Comparison of ENCODE assay signal across 8 cellular contexts in genomic region chr10:75099952-75100763, GRCh38. TPM values are rescaled to one million over a fixed set of nuclear protein-coding genes. Genes with fewer than 3 reads are reported as not detected.
DNase-seq lines count a peak whose midpoint lies in the region; ATAC-seq, FAIRE-seq and TF ChIP-seq lines count a peak whose summit lies in the region.

No MANE protein-coding gene starts in this region.

- peak; percentile 76 for ATAC-seq in HG03097 (IDR thresholded peaks at IDR 0.05; ENCODE audit: low FRiP score, unreplicated experiment)
- ATAC-seq in PC-3, result peak; percentile 90
- ATAC-seq in stimulated activated naive CD8-positive, alpha-beta T cell treated with anti-CD3 and anti-CD28 coated beads, Interleukin-15, amount 100 ng/mL, for 72 hours, result peak; percentile 87

- peak overlapping the region; percentile 18 for H3K23ac ChIP-seq in neuronal stem cell (ENCODE audit: low read depth, low read length, poor library complexity)

- in situ Hi-C loops in ACHN (cut with HindIII; ENCODE audit: low pct_ligation_motif_present, low pct_unique_long_range_greater_than_20kb, low sequenced_read_pairs), result no loop called here

- no peak overlapping the region for H3K4me2 ChIP-seq in PC-3 (ENCODE audit: low read length)
- H3K4me2 ChIP-seq in neuronal stem cell (ENCODE audit: insufficient read depth, low read length, poor library complexity, severe bottlenecking), result no peak overlapping the region

- peak overlapping the region; percentile 90 for H3K18ac ChIP-seq in neuronal stem cell (ENCODE audit: low read length)

- H2AK5ac ChIP-seq in neuronal stem cell (ENCODE audit: low read depth, low read length), result peak overlapping the region; percentile 12

- H3K27me3 ChIP-seq in PC-3 (ENCODE audit: low read length) (no peaks in the 10 kb centered on the region), neuronal stem cell (ENCODE audit: control insufficient read depth in 3 of 3, insufficient read depth in 3 of 3, low read depth in 1 of 3, low read length in 3 of 3) (no peaks in the 10 kb centered on the region)

- H3K4me1 ChIP-seq in PC-3 (ENCODE audit: insufficient read depth, low read length) (peaks cover 7% of the 10 kb centered on the region; the same call in 1 of the 2 replicates), neuronal stem cell (ENCODE audit: control insufficient read depth in 2 of 2, insufficient read depth in 1 of 2, low read depth in 1 of 2, low read length in 2 of 2) (peaks cover 9 to 11% of the 10 kb centered on the region in 2 donors)

- no peak overlapping the region for H2BK120ac ChIP-seq in neuronal stem cell (ENCODE audit: low read depth, low read length)

- H3K14ac ChIP-seq in neuronal stem cell (ENCODE audit: low read length), result no peak overlapping the region

- peak overlapping the region; percentile 34 for H2BK15ac ChIP-seq in neuronal stem cell (ENCODE audit: low read length)

- peak overlapping the region; percentile 52 for H4K8ac ChIP-seq in neuronal stem cell (ENCODE audit: low read depth, low read length)

- no peaks in the 10 kb centered on the region for H3K9me3 ChIP-seq in PC-3 (ENCODE audit: low read length)
- H3K9me3 ChIP-seq in neuronal stem cell (replicated peaks in 1 of 2; ENCODE audit: control insufficient read depth in 2 of 2, insufficient read depth in 1 of 2, low read depth in 1 of 2, low read length in 2 of 2), result no peaks in the 10 kb centered on the region

- intact Hi-C loops in PC-3 (cut with micrococcal nuclease), result loop anchor here (1.0 to 5.0 kb wide), 6 partner anchors 57 to 856 kb away; no protein-coding TSS in a partner anchor

- peak; percentile 91 for FAIRE-seq in GM12892 (lab: Jason Lieb, UNC)

- H3K27ac ChIP-seq in PC-3 (ENCODE audit: low read length) (no peak overlapping the region), neuronal stem cell (replicated peaks; ENCODE audit: low read length) (peak overlapping the region; percentile 46)

- H3K79me2 ChIP-seq in PC-3 (ENCODE audit: low read length), result no peaks in the 10 kb centered on the region

- POLR2A ChIA-PET in PC-3 (lab: Charles Lee; ENCODE audit: unreplicated experiment), result interaction anchor here (0.6 kb wide), 1 partner anchor 274 kb away, joined by 3 read pairs; no protein-coding TSS in a partner anchor

- H3K79me1 ChIP-seq in neuronal stem cell (ENCODE audit: low read depth, low read length), result no peaks in the 10 kb centered on the region

- H3K9ac ChIP-seq in PC-3 (ENCODE audit: low read length) (no peak overlapping the region), neuronal stem cell (ENCODE audit: low read depth, low read length, poor library complexity) (peak overlapping the region; percentile 47)

- peak overlapping the region; percentile 0 for H2BK5ac ChIP-seq in neuronal stem cell (ENCODE audit: low read length)

- CTCF ChIA-PET in PC-3 (lab: Charles Lee), result interaction anchor here (0.6 to 1.6 kb wide), 5 partner anchors 19 to 866 kb away, joined by 3 to 6 read pairs (median 4); no protein-coding TSS in a partner anchor

- no TSS peak for BruUV-seq in PC-3 (replicated peaks; lab: Mats Ljungman, UMichigan)

- no peak overlapping the region for H3K4ac ChIP-seq in neuronal stem cell (ENCODE audit: low read length)

- H4K91ac ChIP-seq in neuronal stem cell (ENCODE audit: low read depth, low read length, poor library complexity), result peak overlapping the region; percentile 3

- no peaks in the 10 kb centered on the region for H3K9me2 ChIP-seq in PC-3 (replicated peaks; ENCODE audit: low read length)

- no peak for TF ChIP-seq POLR2A in GM12892 (IDR thresholded peaks at IDR 0.05; ENCODE audit: low read depth, low read length)

- no peaks in the 10 kb centered on the region for H3K9me3 Mint-ChIP-seq in stimulated activated naive CD8-positive, alpha-beta T cell treated with anti-CD3 and anti-CD28 coated beads, Interleukin-15, amount 100 ng/mL, for 72 hours

- H3K27ac Mint-ChIP-seq in stimulated activated naive CD8-positive, alpha-beta T cell treated with anti-CD3 and anti-CD28 coated beads, Interleukin-15, amount 100 ng/mL, for 72 hours, result peak overlapping the region; percentile 14 to 71

- H3K4me3 Mint-ChIP-seq in stimulated activated naive CD8-positive, alpha-beta T cell treated with anti-CD3 and anti-CD28 coated beads, Interleukin-15, amount 100 ng/mL, for 72 hours, result no peak overlapping the region

- H3K4me1 Mint-ChIP-seq in stimulated activated naive CD8-positive, alpha-beta T cell treated with anti-CD3 and anti-CD28 coated beads, Interleukin-15, amount 100 ng/mL, for 72 hours, result peaks cover 23% of the 10 kb centered on the region

- H2AFZ ChIP-seq in PC-3 (ENCODE audit: low read length), result peak overlapping the region; percentile 9
- H2AFZ ChIP-seq in neuronal stem cell (ENCODE audit: low read length), result peak overlapping the region; percentile 93

- H3K36me3 ChIP-seq in PC-3 (ENCODE audit: low read depth, low read length) (no peaks in the 10 kb centered on the region), neuronal stem cell (replicated peaks in 1 of 2; ENCODE audit: control insufficient read depth in 2 of 2, insufficient read depth in 2 of 2, low read length in 2 of 2) (no peaks in the 10 kb centered on the region)

- DNase-seq in ACHN (peak; percentile 65), GM12892 (ENCODE audit: insufficient read length) (peak; percentile 91), PC-3 (peak; percentile 99), activated T-helper 1 cell treated with Interleukin-2 at 50 U/mL for 16 hours (ENCODE audit: low read depth) (peak; percentile 67), fibroblast of the aortic adventitia (ENCODE audit: low read depth) (peak; percentile 65), neuronal stem cell (ENCODE audit: low spot score) (peak; percentile 82)
- DNase-seq in stimulated activated naive CD8-positive, alpha-beta T cell treated with anti-CD3 and anti-CD28 coated beads, Interleukin-15, amount 100 ng/mL, for 72 hours, result peak; percentile 79 to 80

- H3K27me3 Mint-ChIP-seq in stimulated activated naive CD8-positive, alpha-beta T cell treated with anti-CD3 and anti-CD28 coated beads, Interleukin-15, amount 100 ng/mL, for 72 hours, result no peaks in the 10 kb centered on the region

- H3K4me3 ChIP-seq in PC-3 (ENCODE audit: low read length) (no peak overlapping the region), fibroblast of the aortic adventitia (ENCODE audit: low read depth, low read length) (no peak overlapping the region), neuronal stem cell (ENCODE audit: low read length in 2 of 2) (peak overlapping the region in 1 of 2 donors; percentile 43)

- H4K20me1 ChIP-seq in PC-3 (ENCODE audit: low read length), result no peaks in the 10 kb centered on the region

- peak overlapping the region; percentile 50 for H2BK12ac ChIP-seq in neuronal stem cell (ENCODE audit: low read length)

- no peaks in the 10 kb centered on the region for H3F3A ChIP-seq in PC-3 (ENCODE audit: low read length, unreplicated experiment)

- no CpG with 5 or more reads among the region's 18 CpGs for WGBS in neuronal stem cell (ENCODE audit: extremely low coverage in 2 of 2, insufficient read length in 2 of 2, insufficient replicate concordance in 1 of 2), 2 donors

- TF ChIP-seq CTCF in PC-3 (conservative IDR thresholded peaks at IDR 0.05; ENCODE audit: low read depth, low read length) (peak; percentile 100), fibroblast of the aortic adventitia (IDR thresholded peaks at IDR 0.05; ENCODE audit: insufficient read depth, low read length) (peak; percentile 94)

RNA-seq across cellular contexts. Expression of gene SAMD8, which starts 11.3 kb away (rescaled TPM):
- 8.8 TPM for polyA plus RNA-seq in GM12892 (2012; ENCODE audit: missing spikeins)
- total RNA-seq in PC-3 (2014; rRNA removed) (47.4 and 48.6 TPM in 2 replicates), fibroblast of the aortic adventitia (ENCODE audit: low replicate concordance) (29.3 and 38.1 TPM in 2 replicates)
- polyA plus RNA-seq in neuronal stem cell (2013, experiment 1 of 2), result 11.4 TPM
- 12.2 TPM for polyA plus RNA-seq in neuronal stem cell (2013, experiment 2 of 2)
